Comparison of ENCODE assay signal across 1 cellular context in the genomic region with DNA sequence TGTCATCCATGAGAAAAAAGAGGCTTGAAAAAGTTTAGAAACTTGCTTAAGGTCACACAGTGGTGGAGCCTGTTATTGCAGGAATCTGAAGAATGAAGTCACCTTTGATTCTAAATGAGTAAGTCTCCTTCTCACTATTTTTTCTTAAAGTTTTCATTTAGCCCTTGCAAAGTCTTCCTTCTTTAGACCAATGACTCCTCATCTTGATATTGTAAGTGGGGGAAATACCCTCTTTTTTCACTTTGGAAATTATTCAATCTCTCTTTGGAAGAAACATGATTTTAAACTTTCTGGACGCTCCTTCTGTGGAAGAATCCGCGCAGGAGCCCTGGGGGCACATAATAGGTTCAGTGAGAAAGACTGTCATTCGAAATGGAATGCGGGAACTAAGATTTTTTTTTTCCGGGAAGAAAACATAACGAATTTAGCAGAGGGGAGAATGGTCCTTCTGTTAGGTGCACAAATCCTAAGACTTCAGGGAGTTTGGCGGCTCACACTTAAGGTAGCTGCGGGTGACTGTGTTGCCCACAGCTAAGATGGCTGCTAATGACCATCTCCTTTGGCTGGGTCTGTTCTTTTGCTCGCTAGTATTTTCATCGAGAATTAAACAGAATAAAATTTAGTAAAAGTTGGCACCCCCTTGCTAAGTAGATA.
TF ChIP-seq lines count a peak whose summit lies in the region.

No MANE protein-coding gene starts in this region.

TF ChIP-seq in GM23338, 12 proteins besides CTCF, POLR2A, EP300 and RAD21 (continued from another document):
- TF ChIP-seq, protein P1, sequence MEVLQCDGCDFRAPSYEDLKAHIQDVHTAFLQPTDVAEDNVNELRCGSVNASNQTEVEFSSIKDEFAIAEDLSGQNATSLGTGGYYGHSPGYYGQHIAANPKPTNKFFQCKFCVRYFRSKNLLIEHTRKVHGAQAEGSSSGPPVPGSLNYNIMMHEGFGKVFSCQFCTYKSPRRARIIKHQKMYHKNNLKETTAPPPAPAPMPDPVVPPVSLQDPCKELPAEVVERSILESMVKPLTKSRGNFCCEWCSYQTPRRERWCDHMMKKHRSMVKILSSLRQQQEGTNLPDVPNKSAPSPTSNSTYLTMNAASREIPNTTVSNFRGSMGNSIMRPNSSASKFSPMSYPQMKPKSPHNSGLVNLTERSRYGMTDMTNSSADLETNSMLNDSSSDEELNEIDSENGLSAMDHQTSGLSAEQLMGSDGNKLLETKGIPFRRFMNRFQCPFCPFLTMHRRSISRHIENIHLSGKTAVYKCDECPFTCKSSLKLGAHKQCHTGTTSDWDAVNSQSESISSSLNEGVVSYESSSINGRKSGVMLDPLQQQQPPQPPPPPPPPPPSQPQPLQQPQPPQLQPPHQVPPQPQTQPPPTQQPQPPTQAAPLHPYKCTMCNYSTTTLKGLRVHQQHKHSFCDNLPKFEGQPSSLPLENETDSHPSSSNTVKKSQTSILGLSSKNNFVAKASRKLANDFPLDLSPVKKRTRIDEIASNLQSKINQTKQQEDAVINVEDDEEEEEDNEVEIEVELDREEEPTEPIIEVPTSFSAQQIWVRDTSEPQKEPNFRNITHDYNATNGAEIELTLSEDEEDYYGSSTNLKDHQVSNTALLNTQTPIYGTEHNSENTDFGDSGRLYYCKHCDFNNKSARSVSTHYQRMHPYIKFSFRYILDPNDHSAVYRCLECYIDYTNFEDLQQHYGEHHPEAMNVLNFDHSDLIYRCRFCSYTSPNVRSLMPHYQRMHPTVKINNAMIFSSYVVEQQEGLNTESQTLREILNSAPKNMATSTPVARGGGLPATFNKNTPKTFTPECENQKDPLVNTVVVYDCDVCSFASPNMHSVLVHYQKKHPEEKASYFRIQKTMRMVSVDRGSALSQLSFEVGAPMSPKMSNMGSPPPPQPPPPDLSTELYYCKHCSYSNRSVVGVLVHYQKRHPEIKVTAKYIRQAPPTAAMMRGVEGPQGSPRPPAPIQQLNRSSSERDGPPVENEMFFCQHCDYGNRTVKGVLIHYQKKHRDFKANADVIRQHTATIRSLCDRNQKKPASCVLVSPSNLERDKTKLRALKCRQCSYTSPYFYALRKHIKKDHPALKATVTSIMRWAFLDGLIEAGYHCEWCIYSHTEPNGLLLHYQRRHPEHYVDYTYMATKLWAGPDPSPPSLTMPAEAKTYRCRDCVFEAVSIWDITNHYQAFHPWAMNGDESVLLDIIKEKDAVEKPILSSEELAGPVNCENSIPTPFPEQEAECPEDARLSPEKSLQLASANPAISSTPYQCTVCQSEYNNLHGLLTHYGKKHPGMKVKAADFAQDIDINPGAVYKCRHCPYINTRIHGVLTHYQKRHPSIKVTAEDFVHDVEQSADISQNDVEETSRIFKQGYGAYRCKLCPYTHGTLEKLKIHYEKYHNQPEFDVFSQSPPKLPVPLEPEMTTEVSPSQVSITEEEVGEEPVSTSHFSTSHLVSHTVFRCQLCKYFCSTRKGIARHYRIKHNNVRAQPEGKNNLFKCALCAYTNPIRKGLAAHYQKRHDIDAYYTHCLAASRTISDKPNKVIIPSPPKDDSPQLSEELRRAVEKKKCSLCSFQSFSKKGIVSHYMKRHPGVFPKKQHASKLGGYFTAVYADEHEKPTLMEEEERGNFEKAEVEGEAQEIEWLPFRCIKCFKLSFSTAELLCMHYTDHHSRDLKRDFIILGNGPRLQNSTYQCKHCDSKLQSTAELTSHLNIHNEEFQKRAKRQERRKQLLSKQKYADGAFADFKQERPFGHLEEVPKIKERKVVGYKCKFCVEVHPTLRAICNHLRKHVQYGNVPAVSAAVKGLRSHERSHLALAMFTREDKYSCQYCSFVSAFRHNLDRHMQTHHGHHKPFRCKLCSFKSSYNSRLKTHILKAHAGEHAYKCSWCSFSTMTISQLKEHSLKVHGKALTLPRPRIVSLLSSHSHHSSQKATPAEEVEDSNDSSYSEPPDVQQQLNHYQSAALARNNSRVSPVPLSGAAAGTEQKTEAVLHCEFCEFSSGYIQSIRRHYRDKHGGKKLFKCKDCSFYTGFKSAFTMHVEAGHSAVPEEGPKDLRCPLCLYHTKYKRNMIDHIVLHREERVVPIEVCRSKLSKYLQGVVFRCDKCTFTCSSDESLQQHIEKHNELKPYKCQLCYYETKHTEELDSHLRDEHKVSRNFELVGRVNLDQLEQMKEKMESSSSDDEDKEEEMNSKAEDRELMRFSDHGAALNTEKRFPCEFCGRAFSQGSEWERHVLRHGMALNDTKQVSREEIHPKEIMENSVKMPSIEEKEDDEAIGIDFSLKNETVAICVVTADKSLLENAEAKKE (CRISPR knock-in tag; IDR thresholded peaks at IDR 0.05), result no peak
TF ChIP-seq in GM23338: peak in this region for 0.
